27 cellular contexts compared by ENCODE assay signal in genomic region chr3:102741694-102742093, GRCh38.
"Had no signal": no experiment of that assay in that cellular context is flagged by ENCODE, and none has a peak within 500 bp of the region (broad histone marks: within the 10 kb centered on the region; RNA-seq: fewer than 3 reads in every experiment).

No MANE protein-coding gene starts in this region.

- H3K4me1 ChIP-seq: heart left ventricle, pancreas, prostate gland, sigmoid colon, spleen, suprapubic skin, tibial artery, uterus had no signal

- DNase-seq: heart left ventricle; hypothalamus; immature natural killer cell; kidney; left colon; left ventricle myocardium inferior; midbrain; naive thymus-derived CD4-positive, alpha-beta T cell; nucleus accumbens; retina; sigmoid colon; small intestine; spleen; stimulated activated CD4-positive, alpha-beta T cell treated with anti-CD3 and anti-CD28 coated beads, Interleukin-4, amount 100 ng/mL, for 24 hours; stimulated activated naive CD4-positive, alpha-beta T cell treated with Interleukin-2 at 50 U/mL for 16 hours; tibial artery; uterus had no signal

- H3K9me3 ChIP-seq: heart left ventricle, left ventricle myocardium inferior, mucosa of descending colon, pancreas, prostate gland, sigmoid colon, spleen, suprapubic skin, thoracic aorta, tibial artery, uterus had no signal

- H3K4me3 Mint-ChIP-seq: immature natural killer cell; memory B cell; naive thymus-derived CD4-positive, alpha-beta T cell; natural killer cell treated with Interleukin-12 subunit alpha and Interleukin-12 subunit beta and Interleukin-15 and Interleukin-18, amount 100 ng/mL, for 72 hours; stimulated activated memory B cell treated with anti-CD40 and anti-IgM and Interleukin-4, amounts not matched to agents 10 μg/mL and 1 μg/mL and 100 μg/mL, for 72 hours; type B pancreatic cell had no signal

- H3K36me3 Mint-ChIP-seq: immature natural killer cell; memory B cell; naive thymus-derived CD4-positive, alpha-beta T cell; natural killer cell treated with Interleukin-12 subunit alpha and Interleukin-12 subunit beta and Interleukin-15 and Interleukin-18, amount 100 ng/mL, for 72 hours; stimulated activated memory B cell treated with anti-CD40 and anti-IgM and Interleukin-4, amounts not matched to agents 10 μg/mL and 1 μg/mL and 100 μg/mL, for 72 hours; type B pancreatic cell had no signal

- H3K9me3 Mint-ChIP-seq: memory B cell; natural killer cell treated with Interleukin-12 subunit alpha and Interleukin-12 subunit beta and Interleukin-15 and Interleukin-18, amount 100 ng/mL, for 72 hours; stimulated activated memory B cell treated with anti-CD40 and anti-IgM and Interleukin-4, amounts not matched to agents 10 μg/mL and 1 μg/mL and 100 μg/mL, for 72 hours; type B pancreatic cell had no signal

- H3K4me1 Mint-ChIP-seq: immature natural killer cell; memory B cell; naive thymus-derived CD4-positive, alpha-beta T cell; stimulated activated memory B cell treated with anti-CD40 and anti-IgM and Interleukin-4, amounts not matched to agents 10 μg/mL and 1 μg/mL and 100 μg/mL, for 72 hours had no signal

- H3K27me3 ChIP-seq: heart left ventricle, pancreas, sigmoid colon, spleen, suprapubic skin, tibial artery, uterus had no signal

- H3K4me3 ChIP-seq: heart left ventricle, left ventricle myocardium inferior, lung, mucosa of descending colon, pancreas, prostate gland, sigmoid colon, spleen, suprapubic skin, thoracic aorta, tibial artery, uterus had no signal

- ATAC-seq: left colon; mucosa of descending colon; naive thymus-derived CD4-positive, alpha-beta T cell; natural killer cell treated with Interleukin-12 subunit alpha and Interleukin-12 subunit beta and Interleukin-15 and Interleukin-18, amount 100 ng/mL, for 72 hours; stimulated activated memory B cell treated with anti-CD40 and anti-IgM and Interleukin-4, amounts not matched to agents 10 μg/mL and 1 μg/mL and 100 μg/mL, for 72 hours had no signal

- H3K36me3 ChIP-seq: heart left ventricle, left ventricle myocardium inferior, pancreas, prostate gland, sigmoid colon, spleen, suprapubic skin, thoracic aorta, tibial artery, uterus had no signal

- H3K27ac Mint-ChIP-seq: immature natural killer cell; memory B cell; naive thymus-derived CD4-positive, alpha-beta T cell; natural killer cell treated with Interleukin-12 subunit alpha and Interleukin-12 subunit beta and Interleukin-15 and Interleukin-18, amount 100 ng/mL, for 72 hours; stimulated activated memory B cell treated with anti-CD40 and anti-IgM and Interleukin-4, amounts not matched to agents 10 μg/mL and 1 μg/mL and 100 μg/mL, for 72 hours; type B pancreatic cell had no signal

- H3K27me3 Mint-ChIP-seq: naive thymus-derived CD4-positive, alpha-beta T cell; natural killer cell treated with Interleukin-12 subunit alpha and Interleukin-12 subunit beta and Interleukin-15 and Interleukin-18, amount 100 ng/mL, for 72 hours; stimulated activated memory B cell treated with anti-CD40 and anti-IgM and Interleukin-4, amounts not matched to agents 10 μg/mL and 1 μg/mL and 100 μg/mL, for 72 hours; type B pancreatic cell had no signal

- H3K27ac ChIP-seq: heart left ventricle, left ventricle myocardium inferior, pancreas, prostate gland, sigmoid colon, spleen, suprapubic skin, thoracic aorta, tibial artery, uterus had no signal
